ENCODE assay signal across 9 cellular contexts in genomic region chr7:2477447-2478386, GRCh38. TPM values are rescaled to one million over a fixed set of nuclear protein-coding genes. Genes with fewer than 3 reads are reported as not detected.
A peak's percentile ranks its signal among the peaks of the same experiment; 100 is the strongest.
DNase-seq lines count a peak whose midpoint lies in the region; ATAC-seq and TF ChIP-seq lines count a peak whose summit lies in the region.
"Had no signal": no experiment of that assay in that cellular context is flagged by ENCODE, and none has a peak within 500 bp of the region (broad histone marks: within the 10 kb centered on the region; RNA-seq: fewer than 3 reads in every experiment).

No MANE protein-coding gene starts in this region.

- no peaks in the 10 kb centered on the region for H3K79me2 ChIP-seq in DOHH2 (ENCODE audit: control insufficient read depth, low read length)

- no peaks in the 10 kb centered on the region for H3K9me2 ChIP-seq in DOHH2 (replicated peaks; ENCODE audit: control insufficient read depth, low read length)

- H3K4me1 ChIP-seq in DOHH2 (ENCODE audit: control insufficient read depth, low read length): peaks cover 3% of the 10 kb centered on the region; the same call in 1 of the 2 replicates
- H3K4me1 ChIP-seq in RWPE2 (ENCODE audit: insufficient read depth, poor library complexity, severe bottlenecking): no peaks in the 10 kb centered on the region
- H3K4me1 ChIP-seq in vagina: peaks cover 15% of the 10 kb centered on the region

- TF ChIP-seq POLR2A in vagina (IDR thresholded peaks at IDR 0.05): no peak

- H4K20me1 ChIP-seq in DOHH2 (ENCODE audit: control insufficient read depth, insufficient read depth, low read depth, low read length): no peaks in the 10 kb centered on the region; the same call in 1 of the 2 replicates

- no peaks in the 10 kb centered on the region for H3F3A ChIP-seq in DOHH2 (ENCODE audit: control insufficient read depth, insufficient read depth)

- ATAC-seq in HG02938 (IDR thresholded peaks at IDR 0.05; ENCODE audit: unreplicated experiment) (peak; percentile 46), RWPE2 (ENCODE audit: low read depth) (peak; percentile 74), GM19455 (IDR thresholded peaks at IDR 0.05; ENCODE audit: unreplicated experiment) (no peak)

- H3K27me3 ChIP-seq in DOHH2 (ENCODE audit: control insufficient read depth, low read length): no peaks in the 10 kb centered on the region
- no peaks in the 10 kb centered on the region for H3K27me3 ChIP-seq in RWPE2 (ENCODE audit: insufficient read depth, poor library complexity, severe bottlenecking)
- no peaks in the 10 kb centered on the region for H3K27me3 ChIP-seq in vagina

- no peaks in the 10 kb centered on the region for H3K36me3 ChIP-seq in DOHH2 (ENCODE audit: control insufficient read depth, low read length)
- no peaks in the 10 kb centered on the region for H3K36me3 ChIP-seq in RWPE2 (ENCODE audit: low read depth)
- H3K36me3 ChIP-seq in vagina: no peaks in the 10 kb centered on the region

- intact Hi-C loops in posterior cingulate gyrus (cut with DNase I) (loop anchor here (5.0 kb wide), 1 partner anchor 80 kb away; the partner anchor contains the start of genes BRAT1 and IQCE), vagina (cut with DNase I) (loop anchor here (5.0 to 10.0 kb wide), 2 partner anchors 80 to 207 kb away; partner anchors contain the start of genes AMZ1, BRAT1 and IQCE)

- no peak overlapping the region for H3K4me3 ChIP-seq in DOHH2 (ENCODE audit: low read length)
- no peak overlapping the region for H3K4me3 ChIP-seq in RWPE2 (ENCODE audit: severe bottlenecking)
- H3K4me3 ChIP-seq in vagina: no peak overlapping the region

- H3K9me3 ChIP-seq in DOHH2 (ENCODE audit: control insufficient read depth, insufficient read depth, low read length) (no peaks in the 10 kb centered on the region), RWPE2 (ENCODE audit: severe bottlenecking) (no peaks in the 10 kb centered on the region), vagina (no peaks in the 10 kb centered on the region)

- DNase-seq in RWPE2 (ENCODE audit: low spot score) (peak; percentile 58), foreskin melanocyte (peak; percentile 40), posterior cingulate gyrus (peak in 6 of 10 donors; percentile 30 to 93 (median 62)), vagina (ENCODE audit: extremely low spot score in 2 of 2) (no peak)
- DNase-seq in activated effector memory CD4-positive, alpha-beta T cell treated with Interleukin-2 at 50 U/mL for 16 hours: peak; percentile 56

- TF ChIP-seq CTCF in DOHH2 (IDR thresholded peaks at IDR 0.05; ENCODE audit: low read depth, low read length, poor library complexity, severe bottlenecking) (peak; percentile 51), RWPE2 (IDR thresholded peaks at IDR 0.05; ENCODE audit: poor library complexity, severe bottlenecking) (peak; percentile 74), vagina (IDR thresholded peaks at IDR 0.05) (peak; percentile 46 to 73 (median 71))

- H3K4me2 ChIP-seq in DOHH2 (ENCODE audit: low read length): no peak overlapping the region

- no peak overlapping the region for H3K27ac ChIP-seq in DOHH2 (ENCODE audit: low read depth, low read length)
- H3K27ac ChIP-seq in RWPE2 (ENCODE audit: poor library complexity, severe bottlenecking): no peak overlapping the region
- H3K27ac ChIP-seq in vagina: no peak overlapping the region

RNA-seq across cellular contexts. Expression of gene GRIFIN, which starts 1.5 kb away (rescaled TPM):
- not detected for total RNA-seq in vagina
- total RNA-seq: T-helper 1 cell treated with Interleukin-12 subunit alpha and Interleukin-12 subunit beta and Interleukin-4 antibody, amounts not matched to agents 30 ng/mL and 1 ng/mL, for 36 hours had no signal

RNA-seq across cellular contexts. Expression of gene LFNG, which starts 41.9 kb away (rescaled TPM):
- total RNA-seq in vagina: 36.8 TPM

Comparison
In these comparisons a context has a peak if more than half of its experiments do, and no peak if none do; other contexts are left out.
1. DNase-seq: peak in RWPE2 (single experiment), activated effector memory CD4-positive, alpha-beta T cell treated with Interleukin-2 at 50 U/mL for 16 hours (single experiment), foreskin melanocyte (single experiment) and posterior cingulate gyrus (6 of 10); none in vagina (0 of 2).
2. Peak in every context shown above with its lines, with median percentiles within 50 percentile points of each other: CTCF ChIP-seq.